In genomic region chrX:53990201-53990600, GRCh38 we compare ENCODE assay signal across 2 cellular contexts.
TF ChIP-seq lines count a peak whose summit lies in the region.

No MANE protein-coding gene starts in this region.

TF ChIP-seq in SK-N-SH treated with all-trans-retinoic acid at 6 μM for 48 hours, 23 proteins besides CTCF, POLR2A, EP300 and RAD21 (continued from another document):
- TF ChIP-seq CREB5 (CRISPR knock-in tag; IDR thresholded peaks at IDR 0.05; ENCODE audit: low read depth) (no peak), SNAI2 (CRISPR knock-in tag; IDR thresholded peaks at IDR 0.05) (no peak), BACH2 (CRISPR knock-in tag; IDR thresholded peaks at IDR 0.05; ENCODE audit: borderline replicate concordance) (no peak), TSHZ2 (CRISPR knock-in tag; IDR thresholded peaks at IDR 0.05) (no peak), TCF4 (CRISPR knock-in tag; IDR thresholded peaks at IDR 0.05; ENCODE audit: borderline replicate concordance) (no peak), OSR1 (CRISPR knock-in tag; IDR thresholded peaks at IDR 0.05) (no peak), ZNF565 (CRISPR knock-in tag; conservative IDR thresholded peaks at IDR 0.05; ENCODE audit: low read depth) (no peak), ZFP3 (CRISPR knock-in tag; IDR thresholded peaks at IDR 0.05) (no peak), POU6F1 (CRISPR knock-in tag; IDR thresholded peaks at IDR 0.05; ENCODE audit: borderline replicate concordance, low read depth) (no peak), PATZ1 (CRISPR knock-in tag; IDR thresholded peaks at IDR 0.05; ENCODE audit: borderline replicate concordance) (no peak), ZNF8 (CRISPR knock-in tag; IDR thresholded peaks at IDR 0.05) (no peak), ISL1 (CRISPR knock-in tag; IDR thresholded peaks at IDR 0.05) (no peak), CSDC2 (CRISPR knock-in tag; IDR thresholded peaks at IDR 0.05) (no peak)

TF ChIP-seq in SK-N-SH, 30 proteins besides CTCF, POLR2A, EP300 and RAD21 (continued from another document):
- TF ChIP-seq ZBTB33 (IDR thresholded peaks at IDR 0.05; ENCODE audit: borderline replicate concordance, low read depth) (no peak), TEAD4 (IDR thresholded peaks at IDR 0.05; ENCODE audit: borderline replicate concordance, insufficient read depth) (no peak), FOXJ3 (CRISPR knock-in tag; IDR thresholded peaks at IDR 0.05) (no peak), RCOR1 (IDR thresholded peaks at IDR 0.05; ENCODE audit: low read length) (no peak), JUND (IDR thresholded peaks at IDR 0.05) (no peak), POLR2AphosphoS5 (IDR thresholded peaks at IDR 0.05; ENCODE audit: low read depth, low read length) (no peak), NFIC (IDR thresholded peaks at IDR 0.05; ENCODE audit: borderline replicate concordance) (no peak), NRF1 (IDR thresholded peaks at IDR 0.05; ENCODE audit: low read depth, low read length) (no peak), FOSL2 (IDR thresholded peaks at IDR 0.05; ENCODE audit: borderline replicate concordance, low read depth) (no peak), EZH2phosphoT487 (IDR thresholded peaks at IDR 0.05; ENCODE audit: borderline replicate concordance, low read depth) (no peak), IRF3 (IDR thresholded peaks at IDR 0.05; ENCODE audit: low read depth, low read length) (no peak)
TF ChIP-seq in SK-N-SH: peak in this region for 0.
